ENCODE assay signal across 9 cellular contexts in genomic region chr4:1552451-1552850, GRCh38.
"Had no signal": no experiment of that assay in that cellular context is flagged by ENCODE, and none has a peak within 500 bp of the region (broad histone marks: within the 10 kb centered on the region; RNA-seq: fewer than 3 reads in every experiment).

No MANE protein-coding gene starts in this region.

- H3K27ac ChIP-seq: GM23248 had no signal

- H3K9me3 ChIP-seq: HAP-1 had no signal

- H3K9ac ChIP-seq: GM23248 had no signal

- H3K4me1 ChIP-seq: HAP-1 had no signal

- H3K36me3 ChIP-seq: HAP-1 had no signal

- DNase-seq: GM23248, GOT3, H7, H9, HCEC 1CT, HFFc6 had no signal

- H2AFZ ChIP-seq: GM23248, GM23338 had no signal

- H3K4me3 ChIP-seq: GM23248, GM23338, HAP-1 had no signal

- FAIRE-seq: H54 had no signal

- H3K4me2 ChIP-seq: GM23338 had no signal
